9 cellular contexts compared by ENCODE assay signal in the genomic region with DNA sequence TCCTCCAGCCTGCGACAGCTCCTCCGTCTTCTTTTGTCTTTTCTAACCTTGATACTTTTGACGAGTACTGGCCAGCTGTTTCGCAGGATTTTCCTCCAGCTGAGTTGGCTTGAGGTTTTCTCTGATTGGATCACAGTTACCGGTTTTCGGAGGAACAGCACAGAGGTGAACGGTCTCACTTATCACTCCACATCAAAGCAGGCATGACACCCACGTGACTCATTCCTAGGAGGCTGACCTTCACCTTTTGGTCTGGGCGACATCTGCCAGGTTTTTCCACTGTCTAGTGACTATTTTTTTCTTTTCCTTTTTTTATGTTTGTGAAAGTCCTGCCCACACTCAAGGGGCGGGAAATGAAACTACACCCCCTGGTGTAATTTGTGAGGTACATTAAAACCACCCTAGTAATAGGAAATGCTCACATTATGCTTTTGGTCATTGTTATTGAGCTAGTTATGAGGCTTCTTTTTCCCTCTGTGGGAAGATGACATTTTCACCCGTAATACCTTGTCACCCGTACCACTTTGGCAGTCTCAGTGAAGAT.
DNase-seq lines count a peak whose midpoint lies in the region; ATAC-seq, FAIRE-seq and TF ChIP-seq lines count a peak whose summit lies in the region.
"Had no signal": no experiment of that assay in that cellular context is flagged by ENCODE, and none has a peak within 500 bp of the region (broad histone marks: within the 10 kb centered on the region; RNA-seq: fewer than 3 reads in every experiment).

No MANE protein-coding gene starts in this region.

- H3K4me3 Mint-ChIP-seq in T-helper 17 cell = peak overlapping the region; percentile 25

- TF ChIP-seq CTCF in bronchial epithelial cell (IDR thresholded peaks at IDR 0.05; ENCODE audit: insufficient read depth, low read length, severe bottlenecking) (no peak), coronary artery (IDR thresholded peaks at IDR 0.05) (no peak)

- peak; percentile 41 for ATAC-seq in T-helper 17 cell
- ATAC-seq in sciatic nerve = no peak

- DNase-seq in DMS53 (lab: John Stamatoyannopoulos, UW) (peak; percentile 73), T-helper 17 cell (no peak), bronchial epithelial cell (ENCODE audit: low read depth) (peak; percentile 11), sciatic nerve (ENCODE audit: low spot score) (no peak), inferior parietal cortex (ENCODE audit: extremely low spot score) (no peak), coronary artery (ENCODE audit: low spot score) (no peak), hippocampal formation (lab: John Stamatoyannopoulos, UW) (no peak)
- peak; percentile 84 for DNase-seq in stimulated activated CD4-positive, alpha-beta T cell treated with anti-CD3 and anti-CD28 coated beads, Interleukin-15, amount 100 ng/mL, for 24 hours
- DNase-seq: KG1 had no signal

- no peak for FAIRE-seq in bronchial epithelial cell (lab: Jason Lieb, UNC)

- peaks cover 68% of the 10 kb centered on the region for H3K27me3 Mint-ChIP-seq in T-helper 17 cell

- intact Hi-C loops in sciatic nerve (cut with DNase I) = no loop called here

- peak overlapping the region; percentile 21 for H3K27ac Mint-ChIP-seq in T-helper 17 cell

- peaks cover 2% of the 10 kb centered on the region for H3K27me3 ChIP-seq in bronchial epithelial cell (ENCODE audit: control insufficient read depth, insufficient read depth, low read length)

- H3K4me1 Mint-ChIP-seq in T-helper 17 cell = peaks cover 13% of the 10 kb centered on the region

- H3K4me3 ChIP-seq in bronchial epithelial cell (ENCODE audit: low read depth, low read length) (no peak overlapping the region), coronary artery (no peak overlapping the region)

- H3K36me3 Mint-ChIP-seq in T-helper 17 cell (ENCODE audit: low read depth) = peaks cover 10% of the 10 kb centered on the region

- H3K9me3 ChIP-seq in T-helper 17 cell (ENCODE audit: control insufficient read depth, low read length, poor library complexity, severe bottlenecking) = no peaks in the 10 kb centered on the region

- no peaks in the 10 kb centered on the region for H3K36me3 ChIP-seq in bronchial epithelial cell (ENCODE audit: control insufficient read depth, insufficient read depth, low read length)

- H3K27ac ChIP-seq in coronary artery = no peak overlapping the region

Comparison
In these comparisons a context has a peak if more than half of its experiments do, and no peak if none do; other contexts are left out.
1. DNase-seq: peak in DMS53 (single experiment), bronchial epithelial cell (single experiment) and stimulated activated CD4-positive, alpha-beta T cell treated with anti-CD3 and anti-CD28 coated beads, Interleukin-15, amount 100 ng/mL, for 24 hours (single experiment); none in T-helper 17 cell (0 of 3), sciatic nerve (single experiment), inferior parietal cortex (single experiment), coronary artery (single experiment) and hippocampal formation (0 of 2).